Comparison of ENCODE assay signal across 21 cellular contexts in genomic region chr13:51919531-51919930, GRCh38. TPM values are rescaled to one million over a fixed set of nuclear protein-coding genes. Genes with fewer than 3 reads are reported as not detected.
DNase-seq lines count a peak whose midpoint lies in the region; ATAC-seq and TF ChIP-seq lines count a peak whose summit lies in the region.
"Had no signal": no experiment of that assay in that cellular context is flagged by ENCODE, and none has a peak within 500 bp of the region (broad histone marks: within the 10 kb centered on the region; RNA-seq: fewer than 3 reads in every experiment).

No MANE protein-coding gene starts in this region.

- H3K36me3 Mint-ChIP-seq in H9 (ENCODE audit: insufficient read depth in 1 of 3, low read depth in 3 of 3) (no peaks in the 10 kb centered on the region), type B pancreatic cell (no peaks in the 10 kb centered on the region)

- no peak overlapping the region for H2BK5ac ChIP-seq in H9 (ENCODE audit: insufficient read length, low read length)

- no peaks in the 10 kb centered on the region for H4K20me1 ChIP-seq in H9 (ENCODE audit: control insufficient read depth, insufficient read depth, insufficient read length)

- WGBS in H9 (ENCODE audit: extremely low coverage, insufficient read length, low lambda C conversion rate), result no CpG with 5 or more reads among the region's 9 CpGs

- H3K4me1 ChIP-seq in H9 (ENCODE audit: insufficient read depth, low read length), result no peaks in the 10 kb centered on the region
- H3K4me1 ChIP-seq: SJSA1 had no signal

- H4K91ac ChIP-seq in H9 (ENCODE audit: insufficient read length, low read depth, low read length), result no peak overlapping the region

- H3K56ac ChIP-seq in H9 (ENCODE audit: insufficient read length, low read depth, low read length), result no peak overlapping the region

- no peaks in the 10 kb centered on the region for H3K79me2 ChIP-seq in H9 (ENCODE audit: insufficient read depth, low read length)

- H2BK120ac ChIP-seq in H9 (ENCODE audit: low read depth, low read length, poor library complexity, severe bottlenecking), result no peak overlapping the region

- no peak overlapping the region for H3T11ph ChIP-seq in H9 (ENCODE audit: low read length)

- H2BK15ac ChIP-seq in H9 (ENCODE audit: low read depth, low read length), result no peak overlapping the region

- H3K4me3 Mint-ChIP-seq in H9 (no peak overlapping the region), type B pancreatic cell (no peak overlapping the region)
- H3K4me3 Mint-ChIP-seq: B cell; CD4-positive, CD25-positive, alpha-beta regulatory T cell; GM23338 had no signal

- H3K9me3 ChIP-seq in H9 (ENCODE audit: control insufficient read depth, low read depth, low read length), result no peaks in the 10 kb centered on the region
- H3K9me3 ChIP-seq: SJSA1 had no signal

- H2AK5ac ChIP-seq in H9 (ENCODE audit: insufficient read length, low read length), result no peak overlapping the region

- no peak overlapping the region for H3K14ac ChIP-seq in H9 (ENCODE audit: insufficient read depth, low read length)

- H3K23ac ChIP-seq in H9 (ENCODE audit: insufficient read length, low read depth, low read length), result no peak overlapping the region

- H4K5ac ChIP-seq in H9 (ENCODE audit: insufficient read length, low read depth, low read length), result no peak overlapping the region

- no peaks in the 10 kb centered on the region for H3K27me3 ChIP-seq in H9 (ENCODE audit: insufficient read depth, low read length)

- no peak overlapping the region for H4K8ac ChIP-seq in H9 (replicated peaks; ENCODE audit: insufficient read length, low read depth, low read length)

- no peak overlapping the region for H3K4me2 ChIP-seq in H9 (ENCODE audit: insufficient read depth, insufficient read length, low read length)
- H3K4me2 ChIP-seq: GM23338 had no signal

- H3K9me3 Mint-ChIP-seq in H9 (no peaks in the 10 kb centered on the region), type B pancreatic cell (no peaks in the 10 kb centered on the region)
- H3K9me3 Mint-ChIP-seq: CD4-positive, CD25-positive, alpha-beta regulatory T cell; GM23338 had no signal

- DNase-seq in NCI-H1105 treated with DMSO at 0.1 percent for 48 hours (lab: John Stamatoyannopoulos, UW) (peak; percentile 18), NCI-H1105 (lab: John Stamatoyannopoulos, UW) (no peak), H9 (peak; percentile 12), NCI-H69 (lab: John Stamatoyannopoulos, UW) (peak; percentile 37), epithelial cell of prostate (ENCODE audit: low read depth, low spot score) (peak; percentile 5), type B pancreatic cell (ENCODE audit: extremely low spot score, unreplicated experiment) (no peak), superior temporal gyrus (ENCODE audit: extremely low spot score) (no peak)
- DNase-seq: CD4-positive, CD25-positive, alpha-beta regulatory T cell; GDM1; MV-4-11; NCI-H1694; NCI-H446 treated with DMSO at 0.1 percent for 48 hours; NK-92 treated with Interleukin-12 subunit alpha and Interleukin-12 subunit beta, amount 100 ng/mL, for 24 hours; OCI-M1; SW 1271 had no signal

- H2AFZ ChIP-seq in H9 (ENCODE audit: low read length), result no peak overlapping the region
- H2AFZ ChIP-seq: GM23338 had no signal

- no peak for ATAC-seq in GM21737 (IDR thresholded peaks at IDR 0.05; ENCODE audit: unreplicated experiment)
- ATAC-seq: GM23338 had no signal

- H3K18ac ChIP-seq in H9 (ENCODE audit: insufficient read length, low read depth, low read length), result no peak overlapping the region

- H3K4ac ChIP-seq in H9 (ENCODE audit: low read depth, low read length), result no peak overlapping the region

- H3K9ac ChIP-seq in H9 (ENCODE audit: extremely low read depth, insufficient read length, low read length), result no peak overlapping the region

- no peaks in the 10 kb centered on the region for H3K23me2 ChIP-seq in H9 (ENCODE audit: insufficient read length, low read depth, low read length, poor library complexity, severe bottlenecking)

- H2BK20ac ChIP-seq in H9 (ENCODE audit: low read depth, low read length, poor library complexity, severe bottlenecking), result no peak overlapping the region

- H3K4me1 Mint-ChIP-seq in H9 (peaks cover 0 to 4% of the 10 kb centered on the region in 2 experiments; a peak in 1 of 4 replicates), type B pancreatic cell (ENCODE audit: unreplicated experiment) (no peaks in the 10 kb centered on the region)

- H2BK12ac ChIP-seq in H9 (ENCODE audit: insufficient read length, low read depth, low read length), result no peak overlapping the region

- H3K27me3 Mint-ChIP-seq in H9 (ENCODE audit: low read depth), result no peaks in the 10 kb centered on the region
- no peaks in the 10 kb centered on the region for H3K27me3 Mint-ChIP-seq in type B pancreatic cell
- H3K27me3 Mint-ChIP-seq: CD4-positive, CD25-positive, alpha-beta regulatory T cell had no signal

- H3K79me1 ChIP-seq in H9 (ENCODE audit: insufficient read depth, low read depth, low read length, poor library complexity, severe bottlenecking), result no peaks in the 10 kb centered on the region

- no peak for TF ChIP-seq CTCF in H9 (conservative IDR thresholded peaks at IDR 0.05)
- no peak for TF ChIP-seq CTCF in type B pancreatic cell (conservative IDR thresholded peaks at IDR 0.05)

- H3K27ac ChIP-seq in H9 (ENCODE audit: insufficient read length, low read depth, low read length) (no peak overlapping the region), epithelial cell of prostate (no peak overlapping the region)
- H3K27ac ChIP-seq: 22Rv1, HL-60, SJSA1 had no signal

- H3K27ac Mint-ChIP-seq in H9, result no peak overlapping the region
- no peak overlapping the region for H3K27ac Mint-ChIP-seq in type B pancreatic cell
- H3K27ac Mint-ChIP-seq: B cell; CD4-positive, CD25-positive, alpha-beta regulatory T cell; GM23338 had no signal

RNA-seq across cellular contexts. Expression of gene CCDC70, which starts 57.8 kb away (rescaled TPM):
- not detected in 2 replicates for total RNA-seq in H9 (2021)
- total RNA-seq in type B pancreatic cell (ENCODE audit: low replicate concordance), result not detected in 2 replicates
- total RNA-seq: B cell; CD4-positive, CD25-positive, alpha-beta regulatory T cell; GM23338 had no signal

Comparison
In these comparisons a context has a peak if more than half of its experiments do, and no peak if none do; other contexts are left out.
1. DNase-seq: peak in NCI-H1105 treated with DMSO at 0.1 percent for 48 hours (single experiment), H9 (single experiment), NCI-H69 (single experiment) and epithelial cell of prostate (single experiment); none in NCI-H1105 (single experiment), type B pancreatic cell (single experiment) and superior temporal gyrus (single experiment).